ENCODE assay signal across 8 cellular contexts in the genomic region with DNA sequence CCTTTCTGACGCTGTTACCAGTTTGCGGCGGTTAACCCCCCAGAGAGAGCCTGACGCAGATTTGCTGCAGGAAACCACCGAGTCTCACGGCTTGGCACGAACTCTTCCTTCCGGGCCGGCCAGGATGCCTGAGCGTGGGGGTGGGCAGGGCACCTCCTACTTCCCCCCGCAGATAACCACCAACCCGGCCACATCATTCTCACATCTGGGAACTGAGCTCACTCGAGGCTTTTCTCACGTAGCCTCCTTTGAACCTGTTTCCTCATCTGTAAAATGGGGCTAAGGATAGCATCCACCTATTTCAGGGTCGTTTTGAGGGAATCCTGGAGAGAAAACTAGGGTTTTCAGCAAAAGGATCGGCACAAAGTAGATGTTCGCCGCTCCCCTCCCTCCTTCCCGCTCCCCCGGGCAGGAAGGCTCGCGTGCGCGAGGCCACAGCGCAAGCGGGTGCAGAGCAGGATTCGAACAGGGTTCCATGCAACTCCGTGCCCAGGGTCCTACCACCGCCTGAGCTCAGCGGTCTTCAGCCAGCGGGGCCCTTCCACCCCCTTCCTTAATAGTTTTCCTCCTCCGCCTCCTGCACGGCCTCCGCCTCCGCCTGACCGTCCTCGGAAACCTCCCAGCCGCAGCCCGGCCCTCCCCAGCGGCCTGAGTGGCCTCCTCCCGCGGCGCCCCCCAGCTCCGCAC. TPM values are rescaled to one million over a fixed set of nuclear protein-coding genes. Genes with fewer than 3 reads are reported as not detected.
DNase-seq lines count a peak whose midpoint lies in the region; TF ChIP-seq lines count a peak whose summit lies in the region.

No MANE protein-coding gene starts in this region.

- CTCF ChIA-PET in HEK293T (lab: Yijun Ruan, JAX), result interaction anchor here (0.5 kb wide), 1 partner anchor 18 kb away, joined by 3 read pairs; no protein-coding TSS in a partner anchor

- H3K9ac ChIP-seq in mucosa of stomach (ENCODE audit: low read length), result peak overlapping the region; percentile 82

- H3K36me3 Mint-ChIP-seq in endothelial cell (ENCODE audit: low read depth, unreplicated experiment), result no peaks in the 10 kb centered on the region

- H3K27ac Mint-ChIP-seq in endothelial cell (ENCODE audit: unreplicated experiment), result peak overlapping the region; percentile 89

- peak overlapping the region; percentile 86 for H3K4me3 ChIP-seq in mucosa of stomach (ENCODE audit: low read length)

- H3K4me1 Mint-ChIP-seq in endothelial cell (ENCODE audit: unreplicated experiment), result peaks cover 7% of the 10 kb centered on the region

- TF ChIP-seq CTCF in endothelial cell (IDR thresholded peaks at IDR 0.05; ENCODE audit: unreplicated experiment), result no peak

- H3K4me3 Mint-ChIP-seq in endothelial cell (ENCODE audit: unreplicated experiment), result peak overlapping the region; percentile 65

- no peaks in the 10 kb centered on the region for H3K27me3 ChIP-seq in mucosa of stomach (ENCODE audit: control insufficient read depth, insufficient read depth, low read length)

- H3K27me3 Mint-ChIP-seq in endothelial cell (ENCODE audit: unreplicated experiment), result peaks cover 11% of the 10 kb centered on the region

- POLR2A ChIA-PET in HEK293T (lab: Yijun Ruan, JAX), result interaction anchor here (0.7 to 3.1 kb wide), 8 partner anchors 17 to 34 kb away, joined by 3 to 27 read pairs (median 4); a partner anchor contains a TSS

- H3K9me3 ChIP-seq in mucosa of stomach (ENCODE audit: control insufficient read depth, low read length), result no peaks in the 10 kb centered on the region

- H3K36me3 ChIP-seq in mucosa of stomach (ENCODE audit: control insufficient read depth, insufficient read depth, low read length), result no peaks in the 10 kb centered on the region

- DNase-seq in GM04503 (ENCODE audit: low read depth) (peak; percentile 84), HEK293T (ENCODE audit: extremely low spot score) (no peak), NCI-H226 (peak; percentile 99), endothelial cell (ENCODE audit: low spot score) (peak; percentile 45), DMS153 (lab: John Stamatoyannopoulos, UW) (no peak)
- peak; percentile 95 for DNase-seq in activated CD8-positive, alpha-beta memory T cell treated with anti-CD3 and anti-CD28 coated beads for 24 hours
- DNase-seq in stimulated activated CD8-positive, alpha-beta memory T cell treated with anti-CD3 and anti-CD28 coated beads, Interleukin-7, amount 100 ng/mL, for 24 hours (ENCODE audit: low read depth), result peak; percentile 90

- H3K9me3 Mint-ChIP-seq in endothelial cell (ENCODE audit: unreplicated experiment), result no peaks in the 10 kb centered on the region

- peaks cover 28% of the 10 kb centered on the region for H3K4me1 ChIP-seq in mucosa of stomach (ENCODE audit: control insufficient read depth, insufficient read depth, low read length)

TF ChIP-seq in HEK293T, 16 proteins besides CTCF, POLR2A, EP300 and RAD21:
- TF ChIP-seq LEF1 (IDR thresholded peaks at IDR 0.05; ENCODE audit: borderline replicate concordance), result no peak
- peak; percentile 52 for TF ChIP-seq L3MBTL2 (conservative IDR thresholded peaks at IDR 0.05)
- no peak for TF ChIP-seq FOXA1 (IDR thresholded peaks at IDR 0.05)

RNA-seq across cellular contexts. Expression of a gene that starts 23.7 kb away (rescaled TPM):
- total RNA-seq in endothelial cell (ENCODE audit: unreplicated experiment), result 32.4 TPM

RNA-seq across cellular contexts. Expression of a gene that starts 57.3 kb away (rescaled TPM):
- 20.5 TPM for total RNA-seq in endothelial cell (ENCODE audit: unreplicated experiment)

Comparison
In these comparisons a context has a peak if more than half of its experiments do, and no peak if none do; other contexts are left out.
1. DNase-seq: peak in GM04503 (single experiment), NCI-H226 (single experiment), activated CD8-positive, alpha-beta memory T cell treated with anti-CD3 and anti-CD28 coated beads for 24 hours (single experiment), endothelial cell (single experiment) and stimulated activated CD8-positive, alpha-beta memory T cell treated with anti-CD3 and anti-CD28 coated beads, Interleukin-7, amount 100 ng/mL, for 24 hours (single experiment); none in HEK293T (single experiment) and DMS153 (single experiment).